In the genomic region with DNA sequence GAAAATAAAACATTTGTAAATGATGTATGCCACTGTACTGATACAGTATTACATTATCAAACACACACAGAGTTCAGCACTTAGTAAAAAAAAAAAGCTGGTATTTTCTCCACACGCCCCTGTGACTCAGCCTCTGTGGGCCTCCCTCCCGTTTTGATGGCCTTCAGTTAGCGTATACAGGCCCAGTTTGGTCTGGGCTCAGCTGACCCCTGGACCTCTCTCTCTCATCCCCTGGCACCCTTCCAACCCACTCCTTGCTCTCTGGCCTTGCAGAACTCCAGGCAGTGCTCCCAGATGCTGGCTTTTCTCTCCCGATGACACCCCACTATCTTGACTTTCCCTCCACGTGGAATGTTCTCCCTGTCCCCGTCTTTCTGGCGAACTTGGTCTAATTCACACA, we compare ENCODE assay signal across 16 cellular contexts.
DNase-seq lines count a peak whose midpoint lies in the region; ATAC-seq, FAIRE-seq and TF ChIP-seq lines count a peak whose summit lies in the region.
"Had no signal": no experiment of that assay in that cellular context is flagged by ENCODE, and none has a peak within 500 bp of the region (broad histone marks: within the 10 kb centered on the region; RNA-seq: fewer than 3 reads in every experiment).

No MANE protein-coding gene starts in this region.

- H3K27ac ChIP-seq in breast epithelium (no peak overlapping the region), K562 (ENCODE audit: extremely low read depth, low read depth, low read length) (no peak overlapping the region), liver (ENCODE audit: low read depth in 1 of 2, low read length in 2 of 2) (no peak overlapping the region)
- H3K27ac ChIP-seq: neutrophil had no signal

- H3K27ac Mint-ChIP-seq in MCF 10A (ENCODE audit: low read depth, unreplicated experiment) = no peak overlapping the region

- TF ChIP-seq RAD21 in K562 (CRISPR knock-in tag; conservative IDR thresholded peaks at IDR 0.05 in 1 of 2, IDR thresholded peaks at IDR 0.05 in 1 of 2) (no peak), liver (IDR thresholded peaks at IDR 0.05) (no peak)

- no TSS peak for BruUV-seq in MCF 10A (replicated peaks; lab: Mats Ljungman, UMichigan)
- BruUV-seq in K562 (replicated peaks; lab: Mats Ljungman, UMichigan) = no TSS peak

- H3K4me1 ChIP-seq in breast epithelium (no peaks in the 10 kb centered on the region), K562 (replicated peaks in 1 of 2; ENCODE audit: control insufficient read depth in 2 of 2, insufficient read depth in 2 of 2, low read length in 2 of 2) (no peaks in the 10 kb centered on the region), liver (ENCODE audit: control insufficient read depth in 4 of 4, insufficient read depth in 4 of 4, low read length in 3 of 4) (peaks cover 1 to 18% (median 15%) of the 10 kb centered on the region in 4 donors)

- H3K36me3 Mint-ChIP-seq in MCF 10A (ENCODE audit: insufficient read depth, unreplicated experiment) = no peaks in the 10 kb centered on the region

- ATAC-seq in K562 = no peak
- ATAC-seq in GM19395 (IDR thresholded peaks at IDR 0.05; ENCODE audit: unreplicated experiment) = no peak

- in situ Hi-C loops in K562 (cut with MboI) = no loop called here

- H3K9ac ChIP-seq in K562 (ENCODE audit: insufficient read depth in 1 of 2, low read depth in 2 of 2, low read length in 2 of 2) (no peak overlapping the region), liver (ENCODE audit: low read depth in 1 of 2, low read length in 2 of 2) (no peak overlapping the region)

- H3K36me3 ChIP-seq in breast epithelium (no peaks in the 10 kb centered on the region), K562 (ENCODE audit: control insufficient read depth, insufficient read depth, low read length) (no peaks in the 10 kb centered on the region), liver (ENCODE audit: control insufficient read depth in 4 of 4, insufficient read depth in 3 of 4, low read depth in 1 of 4, low read length in 3 of 4) (no peaks in the 10 kb centered on the region)
- H3K36me3 ChIP-seq: neutrophil had no signal

- no peaks in the 10 kb centered on the region for H3K9me1 ChIP-seq in K562 (ENCODE audit: control insufficient read depth, insufficient read depth, low read length)

- no peaks in the 10 kb centered on the region for H3K9me3 Mint-ChIP-seq in MCF 10A (ENCODE audit: unreplicated experiment)

- H2AFZ ChIP-seq in K562 (ENCODE audit: low read depth, low read length) = no peak overlapping the region

- no peak overlapping the region for H3K4me3 ChIP-seq in breast epithelium
- no peak overlapping the region for H3K4me3 ChIP-seq in K562
- H3K4me3 ChIP-seq in liver (ENCODE audit: low read depth in 1 of 3, low read length in 3 of 3) = no peak overlapping the region

- H3K4me1 Mint-ChIP-seq in MCF 10A (ENCODE audit: insufficient read depth, unreplicated experiment) = peaks cover 17% of the 10 kb centered on the region

- no peaks in the 10 kb centered on the region for H3K27me3 Mint-ChIP-seq in MCF 10A (ENCODE audit: insufficient read depth, unreplicated experiment)

- no peaks in the 10 kb centered on the region for H3K79me2 ChIP-seq in K562 (ENCODE audit: control insufficient read depth, insufficient read depth, low read length)

- intact Hi-C loops in MCF 10A (cut with micrococcal nuclease) = no loop called here
- intact Hi-C loops in breast epithelium (cut with DNase I; ENCODE audit: low total_unique reads) = no loop called here
- intact Hi-C loops in K562 (cut with micrococcal nuclease) = no loop called here

- no peak for TF ChIP-seq CTCF in MCF 10A (IDR thresholded peaks at IDR 0.05; ENCODE audit: unreplicated experiment)
- no peak for TF ChIP-seq CTCF in breast epithelium (IDR thresholded peaks at IDR 0.05)
- TF ChIP-seq CTCF in K562 (IDR thresholded peaks at IDR 0.05 in 2 of 3, conservative IDR thresholded peaks at IDR 0.05 in 1 of 3; ENCODE audit: insufficient read depth in 2 of 3, low read depth in 1 of 3, low read length in 3 of 3) = no peak
- no peak for TF ChIP-seq CTCF in liver (IDR thresholded peaks at IDR 0.05; ENCODE audit: low read depth, low read length, missing input control)

- POLR2A ChIA-PET in MCF 10A (lab: Yijun Ruan, JAX) = interaction anchor here (1.5 kb wide), 1 partner anchor 12 kb away, joined by 4 read pairs; no protein-coding TSS in a partner anchor
- POLR2A ChIA-PET in K562 (lab: Yijun Ruan, JAX) = no interaction called here

- H3K4me3 Mint-ChIP-seq in MCF 10A (ENCODE audit: unreplicated experiment) = no peak overlapping the region

- CTCF ChIA-PET in MCF 10A (lab: Yijun Ruan, JAX) (interaction anchor here (0.6 kb wide), 1 partner anchor 614 kb away, joined by 4 read pairs; no protein-coding TSS in a partner anchor), K562 (lab: Yijun Ruan, JAX; ENCODE audit: low intra/inter-chr PET ratio) (no interaction called here)

- FAIRE-seq in K562 (lab: Jason Lieb, UNC) = no peak
- FAIRE-seq in urothelium cell line (lab: Jason Lieb, UNC) = no peak
- FAIRE-seq in RCC 7860 (lab: Jason Lieb, UNC) = no peak
- FAIRE-seq: endometrium had no signal

- H3K9me3 ChIP-seq in breast epithelium (no peaks in the 10 kb centered on the region), K562 (replicated peaks; ENCODE audit: control insufficient read depth, insufficient read depth, low read depth, low read length) (no peaks in the 10 kb centered on the region), liver (ENCODE audit: control insufficient read depth in 4 of 4, low read length in 3 of 4) (no peaks in the 10 kb centered on the region)
- H3K9me3 ChIP-seq: neutrophil had no signal

- no peaks in the 10 kb centered on the region for H4K20me1 ChIP-seq in K562 (replicated peaks; ENCODE audit: control insufficient read depth, insufficient read depth, low read length)

- DNase-seq in MCF 10A (ENCODE audit: unreplicated experiment) = peak; percentile 34
- no peak for DNase-seq in breast epithelium (ENCODE audit: low spot score in 2 of 2)
- peak in 1 of 4 experiments; percentile 2 for DNase-seq in K562 (ENCODE audit: extremely low read depth in 1 of 4, low spot score in 3 of 4)
- DNase-seq in urothelium cell line (ENCODE audit: low spot score) = peak; percentile 57
- DNase-seq in SHP77 (lab: John Stamatoyannopoulos, UW) = no peak
- DNase-seq in RCC 7860 (ENCODE audit: low spot score) = no peak
- DNase-seq: activated CD8-positive, alpha-beta memory T cell treated with anti-CD3 and anti-CD28 coated beads for 24 hours; activated gamma-delta T cell treated with Interleukin-2 at 50 U/mL for 16 hours; Calu3; NCI-H1930; NCI-H82; stimulated activated CD4-positive, alpha-beta T cell treated with anti-CD3 and anti-CD28 coated beads, Interleukin-12 subunit alpha, Interleukin-12 subunit beta, amount 100 ng/mL, for 4 hours had no signal

- H3K27me3 ChIP-seq in breast epithelium (no peaks in the 10 kb centered on the region), K562 (ENCODE audit: control insufficient read depth in 2 of 2, insufficient read depth in 2 of 2, low read length in 2 of 2) (no peaks in the 10 kb centered on the region; a peak in 1 of 5 replicates), liver (ENCODE audit: control insufficient read depth in 4 of 4, insufficient read depth in 4 of 4, low read length in 3 of 4) (no peaks in the 10 kb centered on the region)
- H3K27me3 ChIP-seq: neutrophil had no signal

- no peak overlapping the region for H3K4me2 ChIP-seq in K562 (ENCODE audit: insufficient read depth, low read length)

- TF ChIP-seq POLR2A in breast epithelium (IDR thresholded peaks at IDR 0.05) (no peak), K562 (conservative IDR thresholded peaks at IDR 0.05) (no peak)

- 0% methylated on average over 7 of the region's 7 CpGs for WGBS in K562 (ENCODE audit: insufficient coverage, low coverage, missing lambda C conversion rate)
- 74% methylated on average over 7 of the region's 7 CpGs for WGBS in liver

- TF ChIP-seq EP300 in K562 (IDR thresholded peaks at IDR 0.05; ENCODE audit: low read length) = no peak

TF ChIP-seq in K562, 482 proteins besides CTCF, POLR2A, EP300 and RAD21:
- TF ChIP-seq NFIC (IDR thresholded peaks at IDR 0.05) (peak; percentile 55; the same call in 1 of the 2 replicates), GABPB1 (CRISPR knock-in tag; IDR thresholded peaks at IDR 0.05) (no peak)

TF ChIP-seq in liver, 16 proteins besides CTCF, POLR2A, EP300 and RAD21:
- TF ChIP-seq NR2F2 (IDR thresholded peaks at IDR 0.05) = peak; percentile 32
- no peak for TF ChIP-seq GABPA (IDR thresholded peaks at IDR 0.05 in 1 of 2, conservative IDR thresholded peaks at IDR 0.05 in 1 of 2)

Comparison
In these comparisons a context has a peak if more than half of its experiments do, and no peak if none do; other contexts are left out.
1. DNase-seq: peak in MCF 10A (single experiment) and urothelium cell line (single experiment); none in breast epithelium (0 of 2), SHP77 (0 of 2) and RCC 7860 (single experiment).